26 cellular contexts compared by ENCODE assay signal in the genomic region with DNA sequence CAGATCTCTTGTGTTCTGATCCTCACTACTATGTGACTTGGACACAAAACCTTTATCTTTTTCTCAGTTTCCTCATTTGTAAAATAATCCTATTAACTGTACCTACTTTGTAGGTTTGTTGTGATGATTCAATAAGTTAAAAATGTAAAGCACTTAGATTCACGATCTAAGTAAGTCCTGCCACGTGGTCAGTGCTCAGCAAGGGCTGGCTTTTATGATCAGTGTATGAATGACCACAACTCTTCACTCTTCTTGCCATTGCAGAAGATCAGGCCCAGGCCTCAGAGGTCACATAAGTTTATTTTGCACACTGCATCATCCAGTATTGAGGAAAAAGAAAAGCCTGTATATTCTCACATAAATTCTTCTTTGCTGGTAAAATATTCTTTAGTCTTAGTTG.
DNase-seq lines count a peak whose midpoint lies in the region; ATAC-seq, FAIRE-seq and TF ChIP-seq lines count a peak whose summit lies in the region.
"Had no signal": no experiment of that assay in that cellular context is flagged by ENCODE, and none has a peak within 500 bp of the region (broad histone marks: within the 10 kb centered on the region; RNA-seq: fewer than 3 reads in every experiment).

No MANE protein-coding gene starts in this region.

- FAIRE-seq in H54 (lab: Jason Lieb, UNC) = peak; percentile 86
- FAIRE-seq in urothelium cell line (lab: Jason Lieb, UNC) = no peak

- 0 out of 2 replicates have a peak overlapping the region, but pooled peaks have one; percentile 24 for H2AFZ ChIP-seq in PC-3 (ENCODE audit: low read length)

- CTCF ChIA-PET in PC-3 (lab: Charles Lee) = no interaction called here

- POLR2A ChIA-PET in PC-3 (lab: Charles Lee; ENCODE audit: unreplicated experiment) = no interaction called here

- intact Hi-C loops in PC-3 (cut with micrococcal nuclease) = no loop called here

- no TSS peak for BruUV-seq in PC-3 (replicated peaks; lab: Mats Ljungman, UMichigan)

- H3K9me3 ChIP-seq in PC-3 (ENCODE audit: low read length) = no peaks in the 10 kb centered on the region
- H3K9me3 ChIP-seq: adrenal gland, left lung, thoracic aorta had no signal

- no peaks in the 10 kb centered on the region for H3K36me3 ChIP-seq in PC-3 (ENCODE audit: low read depth, low read length)
- H3K36me3 ChIP-seq: adrenal gland, left lung, thoracic aorta, WERI-Rb-1 had no signal

- H3K79me2 ChIP-seq in PC-3 (ENCODE audit: low read length) = no peaks in the 10 kb centered on the region

- no peak overlapping the region for H3K27ac ChIP-seq in PC-3 (ENCODE audit: low read length)
- H3K27ac ChIP-seq: adrenal gland, left lung, thoracic aorta, WERI-Rb-1 had no signal

- no peak overlapping the region for H3K4me3 ChIP-seq in PC-3 (ENCODE audit: low read length)
- H3K4me3 ChIP-seq in fibroblast of pulmonary artery (replicated peaks; ENCODE audit: low read depth, low read length) = no peak overlapping the region
- H3K4me3 ChIP-seq: adrenal gland, left lung, thoracic aorta had no signal

- no peak overlapping the region for H3K9ac ChIP-seq in PC-3 (ENCODE audit: low read length)

- no peaks in the 10 kb centered on the region for H3F3A ChIP-seq in PC-3 (ENCODE audit: low read length, unreplicated experiment)

- H3K4me1 ChIP-seq in PC-3 (ENCODE audit: insufficient read depth, low read length) = 0 out of 2 replicates have a peak, but pooled peaks cover 6% of the 10 kb centered on the region
- H3K4me1 ChIP-seq: adrenal gland, left lung had no signal

- no peak for TF ChIP-seq CTCF in PC-3 (conservative IDR thresholded peaks at IDR 0.05; ENCODE audit: low read depth, low read length)
- TF ChIP-seq CTCF in fibroblast of pulmonary artery (IDR thresholded peaks at IDR 0.05; ENCODE audit: low read length, missing control alignments) = no peak

- DNase-seq in H54 (ENCODE audit: insufficient read length, low spot score) (no peak), PC-3 (peak; percentile 51), fibroblast of pulmonary artery (ENCODE audit: low read depth) (peak; percentile 14), urothelium cell line (ENCODE audit: low spot score) (peak; percentile 4), epidermal melanocyte (ENCODE audit: insufficient read length, low spot score) (no peak)
- DNase-seq in stimulated activated CD4-positive, alpha-beta T cell treated with anti-CD3 and anti-CD28 coated beads, Interleukin-2, amount 100 ng/mL, for 48 hours = no peak
- DNase-seq: activated CD4-positive, alpha-beta T cell treated with anti-CD3 and anti-CD28 coated beads, Interleukin-2, amount 10 ng/mL, durations not matched to agents 24 days and 14 days; activated naive CD4-positive, alpha-beta T cell treated with Interleukin-2 at 50 U/mL for 16 hours; activated T-cell treated with anti-CD3 and anti-CD28 coated beads, Interleukin-2, amount 50 U/mL, for 48 hours; adrenal gland; caudate nucleus; CD4-positive, CD25-positive, alpha-beta regulatory T cell; dermis blood vessel endothelial cell; left lung; naive thymus-derived CD4-positive, alpha-beta T cell; NCI-H1092 treated with DMSO at 0.1 percent for 48 hours; NCI-H2029; OCI-M1; retina; SHP77; stimulated activated CD4-positive, alpha-beta T cell treated with anti-CD3 and anti-CD28 coated beads, Interleukin-12 subunit alpha, Interleukin-12 subunit beta, amount 100 ng/mL, for 4 hours; stimulated activated naive CD4-positive, alpha-beta T cell treated with Interleukin-2 at 50 U/mL for 16 hours; T-helper 9 cell; WERI-Rb-1 had no signal

- no peaks in the 10 kb centered on the region for H3K27me3 ChIP-seq in PC-3 (ENCODE audit: low read length)
- H3K27me3 ChIP-seq: adrenal gland, left lung had no signal

- no peaks in the 10 kb centered on the region for H3K9me2 ChIP-seq in PC-3 (replicated peaks; ENCODE audit: low read length)

- H3K4me2 ChIP-seq in PC-3 (ENCODE audit: low read length) = no peak overlapping the region

- ATAC-seq in PC-3 = peak; percentile 64
- ATAC-seq in GM18498 (IDR thresholded peaks at IDR 0.05; ENCODE audit: unreplicated experiment) = no peak
- ATAC-seq: left lung; naive thymus-derived CD4-positive, alpha-beta T cell had no signal

- TF ChIP-seq POLR2A in H54 (IDR thresholded peaks at IDR 0.05; ENCODE audit: low read depth, low read length) = no peak

- H4K20me1 ChIP-seq in PC-3 (ENCODE audit: low read length) = no peaks in the 10 kb centered on the region

Comparison
In these comparisons a context has a peak if more than half of its experiments do, and no peak if none do; other contexts are left out.
1. DNase-seq: peak in PC-3 (single experiment), fibroblast of pulmonary artery (single experiment) and urothelium cell line (single experiment); none in H54 (single experiment), stimulated activated CD4-positive, alpha-beta T cell treated with anti-CD3 and anti-CD28 coated beads, Interleukin-2, amount 100 ng/mL, for 48 hours (0 of 2) and epidermal melanocyte (single experiment).